In genomic region chr1:47996406-47997226, GRCh38 we compare ENCODE assay signal across 9 cellular contexts. TPM values are rescaled to one million over a fixed set of nuclear protein-coding genes. Genes with fewer than 3 reads are reported as not detected.
DNase-seq lines count a peak whose midpoint lies in the region; ATAC-seq and FAIRE-seq lines count a peak whose summit lies in the region.
"Had no signal": no experiment of that assay in that cellular context is flagged by ENCODE, and none has a peak within 500 bp of the region (broad histone marks: within the 10 kb centered on the region; RNA-seq: fewer than 3 reads in every experiment).

No MANE protein-coding gene starts in this region.

- H3K27me3 ChIP-seq in muscle layer of colon (ENCODE audit: control insufficient read depth in 1 of 2, insufficient read depth in 2 of 2, low read length in 2 of 2) = peaks cover 4 to 16% of the 10 kb centered on the region in 2 donors

- no peak overlapping the region for H3K9ac ChIP-seq in muscle layer of colon (ENCODE audit: low read length)

- H3K36me3 ChIP-seq in muscle layer of colon (ENCODE audit: insufficient read depth, low read length) = no peaks in the 10 kb centered on the region

- H3K9me3 ChIP-seq in muscle layer of colon (ENCODE audit: low read length) = no peaks in the 10 kb centered on the region

- H3K27me3 Mint-ChIP-seq in activated naive CD4-positive, alpha-beta T cell treated with anti-CD3 and anti-CD28 coated beads, Interleukin-2, amount 50 U/mL, for 24 hours = peaks cover 42% of the 10 kb centered on the region
- H3K27me3 Mint-ChIP-seq in effector memory CD8-positive, alpha-beta T cell = peaks cover 66 to 77% of the 10 kb centered on the region in 2 donors

- no peaks in the 10 kb centered on the region for H3K36me3 Mint-ChIP-seq in activated naive CD4-positive, alpha-beta T cell treated with anti-CD3 and anti-CD28 coated beads, Interleukin-2, amount 50 U/mL, for 24 hours
- H3K36me3 Mint-ChIP-seq in effector memory CD8-positive, alpha-beta T cell (ENCODE audit: insufficient read depth) = no peaks in the 10 kb centered on the region

- no peak overlapping the region for H3K27ac Mint-ChIP-seq in activated naive CD4-positive, alpha-beta T cell treated with anti-CD3 and anti-CD28 coated beads, Interleukin-2, amount 50 U/mL, for 24 hours
- H3K27ac Mint-ChIP-seq in effector memory CD8-positive, alpha-beta T cell = no peak overlapping the region

- DNase-seq in activated naive CD4-positive, alpha-beta T cell (lab: John Stamatoyannopoulos, UW) = no peak
- DNase-seq in effector memory CD8-positive, alpha-beta T cell = no peak
- DNase-seq in SIG-M5 (lab: John Stamatoyannopoulos, UW) (no peak), frontal cortex (ENCODE audit: low spot score in 2 of 2) (no peak)

- peaks cover 8% of the 10 kb centered on the region for H3K4me1 Mint-ChIP-seq in activated naive CD4-positive, alpha-beta T cell treated with anti-CD3 and anti-CD28 coated beads, Interleukin-2, amount 50 U/mL, for 24 hours
- H3K4me1 Mint-ChIP-seq in effector memory CD8-positive, alpha-beta T cell (ENCODE audit: low read depth in 2 of 2) = peaks cover 7% of the 10 kb centered on the region in 2 donors

- H3K4me1 ChIP-seq in muscle layer of colon (ENCODE audit: insufficient read depth, low read length) = peaks cover 9% of the 10 kb centered on the region

- H3K4me3 ChIP-seq in muscle layer of colon (ENCODE audit: low read depth in 1 of 2, low read length in 2 of 2) = peak overlapping the region; percentile 33 to 65

- peak overlapping the region; percentile 79 for H3K4me3 Mint-ChIP-seq in activated naive CD4-positive, alpha-beta T cell treated with anti-CD3 and anti-CD28 coated beads, Interleukin-2, amount 50 U/mL, for 24 hours
- H3K4me3 Mint-ChIP-seq in effector memory CD8-positive, alpha-beta T cell = peak overlapping the region; percentile 42 to 64

- no peak for FAIRE-seq in frontal cortex (lab: Jason Lieb, UNC)

- H3K27ac ChIP-seq in muscle layer of colon (ENCODE audit: low read depth, low read length) = no peak overlapping the region

- H3K9me3 Mint-ChIP-seq in activated naive CD4-positive, alpha-beta T cell treated with anti-CD3 and anti-CD28 coated beads, Interleukin-2, amount 50 U/mL, for 24 hours = no peaks in the 10 kb centered on the region
- no peaks in the 10 kb centered on the region for H3K9me3 Mint-ChIP-seq in effector memory CD8-positive, alpha-beta T cell

- no peak for ATAC-seq in effector memory CD8-positive, alpha-beta T cell (replicated peaks)
- ATAC-seq in GM18870 (IDR thresholded peaks at IDR 0.05; ENCODE audit: unreplicated experiment) (no peak), GM21528 (IDR thresholded peaks at IDR 0.05; ENCODE audit: low FRiP score, unreplicated experiment) (no peak)

RNA-seq across cellular contexts. Expression of gene TRABD2B, which starts 0.6 kb away (rescaled TPM):
- total RNA-seq in frontal cortex = under 0.01 TPM
- total RNA-seq: myocyte had no signal
